Comparison of ENCODE assay signal across 1 cellular context in the genomic region with DNA sequence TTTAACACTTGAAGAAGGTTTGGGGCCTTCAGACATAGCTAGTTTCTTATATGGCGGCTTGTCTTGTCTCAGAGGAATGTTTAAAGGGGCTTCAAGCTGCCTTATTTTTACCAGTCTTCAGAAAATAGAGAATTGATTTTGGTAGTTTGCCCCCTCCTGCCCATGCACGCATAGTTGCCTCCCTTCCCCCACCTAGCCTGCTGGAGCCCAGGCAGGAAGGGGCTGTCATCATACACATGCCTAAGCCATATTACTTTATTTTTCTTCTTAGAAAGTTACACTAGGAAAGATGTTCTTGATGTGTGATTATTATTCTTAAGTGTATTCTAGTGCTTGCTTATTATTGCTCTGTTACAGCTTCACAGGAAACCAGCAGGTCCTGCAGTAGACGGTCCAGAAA.
TF ChIP-seq lines count a peak whose summit lies in the region.

No MANE protein-coding gene starts in this region.

TF ChIP-seq in WTC11, 78 proteins besides CTCF, POLR2A, EP300 and RAD21 (continued from another document):
- TF ChIP-seq, protein P1, sequence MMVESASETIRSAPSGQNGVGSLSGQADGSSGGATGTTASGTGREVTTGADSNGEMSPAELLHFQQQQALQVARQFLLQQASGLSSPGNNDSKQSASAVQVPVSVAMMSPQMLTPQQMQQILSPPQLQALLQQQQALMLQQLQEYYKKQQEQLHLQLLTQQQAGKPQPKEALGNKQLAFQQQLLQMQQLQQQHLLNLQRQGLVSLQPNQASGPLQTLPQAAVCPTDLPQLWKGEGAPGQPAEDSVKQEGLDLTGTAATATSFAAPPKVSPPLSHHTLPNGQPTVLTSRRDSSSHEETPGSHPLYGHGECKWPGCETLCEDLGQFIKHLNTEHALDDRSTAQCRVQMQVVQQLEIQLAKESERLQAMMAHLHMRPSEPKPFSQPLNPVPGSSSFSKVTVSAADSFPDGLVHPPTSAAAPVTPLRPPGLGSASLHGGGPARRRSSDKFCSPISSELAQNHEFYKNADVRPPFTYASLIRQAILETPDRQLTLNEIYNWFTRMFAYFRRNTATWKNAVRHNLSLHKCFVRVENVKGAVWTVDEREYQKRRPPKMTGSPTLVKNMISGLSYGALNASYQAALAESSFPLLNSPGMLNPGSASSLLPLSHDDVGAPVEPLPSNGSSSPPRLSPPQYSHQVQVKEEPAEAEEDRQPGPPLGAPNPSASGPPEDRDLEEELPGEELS (CRISPR knock-in tag; IDR thresholded peaks at IDR 0.05) = no peak
- no peak for TF ChIP-seq TEAD4 (CRISPR knock-in tag; IDR thresholded peaks at IDR 0.05)
- no peak for TF ChIP-seq FOXK1 (CRISPR knock-in tag; IDR thresholded peaks at IDR 0.05)
- TF ChIP-seq E2F5 (CRISPR knock-in tag; IDR thresholded peaks at IDR 0.05) = no peak
- TF ChIP-seq SP1 (CRISPR knock-in tag; conservative IDR thresholded peaks at IDR 0.05) = no peak
- no peak for TF ChIP-seq OVOL2 (CRISPR knock-in tag; IDR thresholded peaks at IDR 0.05; ENCODE audit: borderline replicate concordance)
- TF ChIP-seq E2F4 (CRISPR knock-in tag; IDR thresholded peaks at IDR 0.05; ENCODE audit: borderline replicate concordance, low read depth) = no peak
- TF ChIP-seq ZNF416 (CRISPR knock-in tag; IDR thresholded peaks at IDR 0.05) = no peak
- no peak for TF ChIP-seq ZNF263 (CRISPR knock-in tag; IDR thresholded peaks at IDR 0.05; ENCODE audit: low read depth)
- no peak for TF ChIP-seq ZNF671 (CRISPR knock-in tag; IDR thresholded peaks at IDR 0.05)
- no peak for TF ChIP-seq NR3C1 (CRISPR knock-in tag; conservative IDR thresholded peaks at IDR 0.05; ENCODE audit: low read depth)
- TF ChIP-seq TCF7 (CRISPR knock-in tag; IDR thresholded peaks at IDR 0.05; ENCODE audit: low read depth) = no peak
- no peak for TF ChIP-seq TEAD1 (CRISPR knock-in tag; IDR thresholded peaks at IDR 0.05)
- TF ChIP-seq RELA (CRISPR knock-in tag; IDR thresholded peaks at IDR 0.05; ENCODE audit: borderline replicate concordance) = no peak
